Comparison of ENCODE assay signal across 10 cellular contexts in the genomic region with DNA sequence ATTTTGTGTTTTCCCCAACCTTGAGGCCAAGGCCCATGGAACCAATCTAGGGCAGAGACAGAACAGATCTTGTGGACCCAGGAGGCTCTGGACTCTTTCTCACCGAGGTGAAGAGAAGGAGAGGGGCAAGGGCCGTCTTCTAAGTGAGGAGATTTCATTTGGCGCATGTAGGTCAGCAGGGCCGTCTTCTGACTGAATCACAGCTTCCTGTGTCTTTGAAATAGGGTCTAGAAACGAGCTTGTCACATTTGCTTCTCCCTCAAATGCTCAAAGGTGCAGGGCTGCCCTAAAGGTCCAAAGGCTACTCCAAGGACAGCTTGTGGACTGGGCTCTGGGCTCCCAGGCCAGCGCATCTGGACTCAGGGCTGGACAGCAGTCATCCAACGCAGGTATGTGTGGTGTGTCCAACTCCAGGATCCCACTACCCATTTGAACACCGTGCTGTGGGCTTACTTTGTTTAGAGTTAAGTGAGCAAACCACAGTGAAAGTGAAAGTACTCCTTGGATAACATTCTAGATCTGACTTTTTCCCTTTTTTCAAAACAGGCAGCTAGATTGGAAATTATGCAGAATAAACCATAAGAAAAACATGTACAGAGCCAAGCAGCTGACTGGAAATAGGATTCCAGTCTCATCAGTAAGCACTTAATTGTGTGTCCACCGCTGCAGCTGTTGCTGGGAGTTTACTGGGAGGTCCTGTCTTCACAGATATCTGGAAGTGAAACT.
A peak's percentile ranks its signal among the peaks of the same experiment; 100 is the strongest.
DNase-seq lines count a peak whose midpoint lies in the region; ATAC-seq, FAIRE-seq and TF ChIP-seq lines count a peak whose summit lies in the region.
"Had no signal": no experiment of that assay in that cellular context is flagged by ENCODE, and none has a peak within 500 bp of the region (broad histone marks: within the 10 kb centered on the region; RNA-seq: fewer than 3 reads in every experiment).

No MANE protein-coding gene starts in this region.

- CTCF ChIA-PET in T-cell (lab: Charles Lee), result no interaction called here

- ATAC-seq in T-cell (replicated peaks in 1 of 4), result peak in 2 of 4 experiments; percentile 36 to 52

- peak overlapping the region; percentile 73 for H3K4me2 ChIP-seq in skeletal muscle satellite cell (ENCODE audit: low read length)

- no peaks in the 10 kb centered on the region for H3K9me3 Mint-ChIP-seq in T-cell

- H3K27me3 Mint-ChIP-seq in T-cell, result peaks cover 0 to 2% of the 10 kb centered on the region in 2 donors

- no peaks in the 10 kb centered on the region for H3K27me3 ChIP-seq in skeletal muscle satellite cell (ENCODE audit: control insufficient read depth, insufficient read depth, low read length)

- no peaks in the 10 kb centered on the region for H3K9me3 ChIP-seq in skeletal muscle satellite cell (replicated peaks; ENCODE audit: low read length)

- H3K4me3 ChIP-seq in skeletal muscle satellite cell (ENCODE audit: low read length), result peak overlapping the region; percentile 55

- DNase-seq in GM12892 (ENCODE audit: insufficient read length), result no peak
- no peak for DNase-seq in T-cell
- DNase-seq in fibroblast of peridontal ligament (ENCODE audit: extremely low read depth), result peak; percentile 1
- DNase-seq in COR-L47 (lab: John Stamatoyannopoulos, UW), result no peak
- DNase-seq in stimulated activated CD4-positive, alpha-beta T cell treated with anti-CD3 and anti-CD28 coated beads, Interleukin-4, amount 100 ng/mL, for 1 hour, result no peak
- DNase-seq in SKM-1 (lab: John Stamatoyannopoulos, UW; ENCODE audit: unreplicated experiment), result no peak
- DNase-seq: kidney, NCI-H345, SW 1271 had no signal

- peak overlapping the region; percentile 1 to 84 for H3K27ac Mint-ChIP-seq in T-cell

- POLR2A ChIA-PET in T-cell (lab: Charles Lee), result no interaction called here

- H3K9ac ChIP-seq in skeletal muscle satellite cell (ENCODE audit: low read depth, low read length), result peak overlapping the region; percentile 30

- peaks cover 14 to 20% (median 14%) of the 10 kb centered on the region in 3 donors for H3K4me1 Mint-ChIP-seq in T-cell

- H3K4me3 Mint-ChIP-seq in T-cell, result peak overlapping the region; percentile 35 to 72 (median 51)

- TF ChIP-seq POLR2A in GM12892 (IDR thresholded peaks at IDR 0.05; ENCODE audit: low read depth, low read length), result no peak

- H3K36me3 Mint-ChIP-seq in T-cell, result no peaks in the 10 kb centered on the region

- H3K4me1 ChIP-seq in skeletal muscle satellite cell (ENCODE audit: control insufficient read depth, insufficient read depth, low read length), result peaks cover 14% of the 10 kb centered on the region

- FAIRE-seq in GM12892 (lab: Jason Lieb, UNC), result peak; percentile 27
- FAIRE-seq: kidney had no signal

- H3K36me3 ChIP-seq in skeletal muscle satellite cell (ENCODE audit: insufficient read depth, low read length), result no peaks in the 10 kb centered on the region
